In genomic region chr14:99803106-99803437, GRCh38 we compare ENCODE assay signal across 20 cellular contexts.
"Had no signal": no experiment of that assay in that cellular context is flagged by ENCODE, and none has a peak within 500 bp of the region (broad histone marks: within the 10 kb centered on the region; RNA-seq: fewer than 3 reads in every experiment).

No MANE protein-coding gene starts in this region.

- H3K4me3 Mint-ChIP-seq: activated T-cell treated with anti-CD3 and anti-CD28 coated beads, Interleukin-2, amount 50 U/mL, for 72 hours; nephron had no signal

- DNase-seq: activated CD4-positive, alpha-beta T cell treated with anti-CD3 and anti-CD28 coated beads for 1 hour; activated CD8-positive, alpha-beta memory T cell treated with anti-CD3 and anti-CD28 coated beads for 24 hours; activated effector memory CD4-positive, alpha-beta T cell treated with anti-CD3 and anti-CD28 coated beads, Interleukin-2, amount 50 U/mL, for 16 hours; activated naive CD4-positive, alpha-beta T cell treated with anti-CD3 and anti-CD28 coated beads, Interleukin-2, amount 50 U/mL, for 16 hours; activated T-cell treated with anti-CD3 and anti-CD28 coated beads, Interleukin-2, amount 50 U/mL, for 72 hours; aorta; cerebellar nuclear complex; effector CD4-positive, alpha-beta T cell; gastrocnemius medialis; heart left ventricle; kidney; left lung; midbrain; right cardiac atrium; stimulated activated CD4-positive, alpha-beta T cell treated with anti-CD3 and anti-CD28 coated beads, Interleukin-2, amount 100 ng/mL, for 24 hours; stimulated activated naive CD8-positive, alpha-beta T cell treated with anti-CD3 and anti-CD28 coated beads, Interleukin-15, Interleukin-2, amounts not matched to agents 100 U/mL and 50 U/mL, for 24 hours; substantia nigra; T1000; tibial artery had no signal

- H3K9me3 Mint-ChIP-seq: activated T-cell treated with anti-CD3 and anti-CD28 coated beads, Interleukin-2, amount 50 U/mL, for 72 hours; nephron had no signal

- H3K27ac Mint-ChIP-seq: activated T-cell treated with anti-CD3 and anti-CD28 coated beads, Interleukin-2, amount 50 U/mL, for 72 hours; nephron had no signal
